Comparison of ENCODE assay signal across 14 cellular contexts in the genomic region with DNA sequence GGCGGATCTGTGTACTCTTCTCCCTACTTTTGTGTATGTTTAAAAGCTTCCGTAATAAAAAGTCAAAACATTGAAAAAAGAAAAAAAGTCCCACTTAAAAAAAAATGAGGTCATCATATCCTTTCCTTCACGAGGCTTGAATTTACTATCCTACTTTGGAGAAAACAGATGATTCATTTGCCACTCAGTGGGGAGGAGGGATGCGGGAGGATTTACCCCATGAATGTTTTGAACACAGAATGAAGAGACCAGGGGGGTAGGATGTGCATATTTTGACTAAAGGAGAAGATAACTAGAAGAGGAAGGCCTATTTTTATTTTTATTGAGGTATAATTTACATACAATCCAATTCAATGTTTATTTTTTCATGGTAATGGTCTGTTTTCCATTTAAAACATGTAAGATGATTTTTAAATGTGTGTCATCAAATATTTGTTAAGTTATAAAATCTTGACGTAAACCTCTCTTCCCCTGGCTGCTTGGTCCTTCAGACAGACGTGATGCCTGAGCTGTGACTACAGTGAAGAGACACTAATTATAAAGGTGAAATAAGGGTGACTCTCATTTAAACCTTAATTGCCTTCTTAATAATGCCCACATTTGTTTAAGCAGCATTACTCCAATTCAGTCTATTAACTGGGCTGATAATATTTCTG.
DNase-seq lines count a peak whose midpoint lies in the region; ATAC-seq and TF ChIP-seq lines count a peak whose summit lies in the region.
"Had no signal": no experiment of that assay in that cellular context is flagged by ENCODE, and none has a peak within 500 bp of the region (broad histone marks: within the 10 kb centered on the region; RNA-seq: fewer than 3 reads in every experiment).

No MANE protein-coding gene starts in this region.

- H3K9me3 ChIP-seq in upper lobe of right lung (no peaks in the 10 kb centered on the region), colonic mucosa (no peaks in the 10 kb centered on the region)
- H3K9me3 ChIP-seq: testis had no signal

- peaks cover 4% of the 10 kb centered on the region for H3K36me3 Mint-ChIP-seq in nephron (ENCODE audit: low read depth)
- H3K36me3 Mint-ChIP-seq: activated naive CD4-positive, alpha-beta T cell treated with anti-CD3 and anti-CD28 coated beads, Interleukin-2, amount 10 ng/mL, durations not matched to agents 7 days and 5 days; immature natural killer cell had no signal

- H3K27ac Mint-ChIP-seq in nephron = peak overlapping the region; percentile 0 to 82 (median 18)
- H3K27ac Mint-ChIP-seq: activated naive CD4-positive, alpha-beta T cell treated with anti-CD3 and anti-CD28 coated beads, Interleukin-2, amount 10 ng/mL, durations not matched to agents 7 days and 5 days; immature natural killer cell had no signal

- no peaks in the 10 kb centered on the region for H3K27me3 Mint-ChIP-seq in nephron (ENCODE audit: low read depth)

- TF ChIP-seq CTCF in cardiac fibroblast (IDR thresholded peaks at IDR 0.05; ENCODE audit: low read depth, low read length) = no peak
- TF ChIP-seq CTCF in nephron (IDR thresholded peaks at IDR 0.05; ENCODE audit: unreplicated experiment in 3 of 3) = no peak
- no peak for TF ChIP-seq CTCF in upper lobe of right lung (IDR thresholded peaks at IDR 0.05)
- TF ChIP-seq CTCF in colonic mucosa (IDR thresholded peaks at IDR 0.05) = no peak

- intact Hi-C loops in upper lobe of right lung (cut with DNase I) = no loop called here
- intact Hi-C loops in colonic mucosa (cut with DNase I) = no loop called here

- peak overlapping the region in 1 of 2 donors; percentile 29 for H3K9ac ChIP-seq in colonic mucosa (ENCODE audit: low read depth in 2 of 2, low read length in 2 of 2)

- H3K4me3 ChIP-seq in cardiac fibroblast (replicated peaks in 1 of 2; ENCODE audit: low read depth in 2 of 2, low read length in 2 of 2) (no peak overlapping the region), upper lobe of right lung (no peak overlapping the region), colonic mucosa (no peak overlapping the region)
- H3K4me3 ChIP-seq: testis had no signal

- no peaks in the 10 kb centered on the region for H3K27me3 ChIP-seq in upper lobe of right lung
- H3K27me3 ChIP-seq in colonic mucosa = no peaks in the 10 kb centered on the region
- H3K27me3 ChIP-seq: testis had no signal

- H3K27ac ChIP-seq in upper lobe of right lung (no peak overlapping the region), colonic mucosa (no peak overlapping the region)
- H3K27ac ChIP-seq: testis had no signal

- H3K4me1 ChIP-seq in upper lobe of right lung (no peaks in the 10 kb centered on the region), colonic mucosa (no peaks in the 10 kb centered on the region)
- H3K4me1 ChIP-seq: testis had no signal

- H3K9me3 Mint-ChIP-seq in nephron = no peaks in the 10 kb centered on the region
- H3K9me3 Mint-ChIP-seq: activated naive CD4-positive, alpha-beta T cell treated with anti-CD3 and anti-CD28 coated beads, Interleukin-2, amount 10 ng/mL, durations not matched to agents 7 days and 5 days; immature natural killer cell had no signal

- no peak for ATAC-seq in upper lobe of right lung

- H3K36me3 ChIP-seq in upper lobe of right lung (no peaks in the 10 kb centered on the region), colonic mucosa (no peaks in the 10 kb centered on the region)

- H3K4me3 Mint-ChIP-seq in nephron = peak overlapping the region in 1 of 3 experiments; percentile 67
- H3K4me3 Mint-ChIP-seq: activated naive CD4-positive, alpha-beta T cell treated with anti-CD3 and anti-CD28 coated beads, Interleukin-2, amount 10 ng/mL, durations not matched to agents 7 days and 5 days; immature natural killer cell had no signal

- H3K4me1 Mint-ChIP-seq in nephron = peaks cover 29% of the 10 kb centered on the region
- H3K4me1 Mint-ChIP-seq: activated naive CD4-positive, alpha-beta T cell treated with anti-CD3 and anti-CD28 coated beads, Interleukin-2, amount 10 ng/mL, durations not matched to agents 7 days and 5 days; immature natural killer cell had no signal

- in situ Hi-C loops in KBM-7 (cut with MboI; ENCODE audit: low pct_unique_long_range_greater_than_20kb, low sequenced_read_pairs) = no loop called here

- DNase-seq in AG08395 (ENCODE audit: low spot score) (peak; percentile 61), M059J (ENCODE audit: low read depth) (peak; percentile 61), cardiac fibroblast (ENCODE audit: low read depth in 2 of 2) (peak; percentile 58 to 81), KBM-7 (no peak), NCI-H526 treated with DMSO at 0.1 percent for 48 hours (lab: John Stamatoyannopoulos, UW) (no peak), upper lobe of right lung (no peak), colonic mucosa (no peak)
- DNase-seq: activated CD4-positive, alpha-beta T cell treated with anti-CD3 and anti-CD28 coated beads, Interleukin-2, amount 50 U/mL, for 1 hour; activated naive CD4-positive, alpha-beta T cell treated with anti-CD3 and anti-CD28 coated beads, Interleukin-2, amount 10 ng/mL, durations not matched to agents 7 days and 5 days; immature natural killer cell; NCI-H2107; occipital lobe; testis had no signal

Comparison
In these comparisons a context has a peak if more than half of its experiments do, and no peak if none do; other contexts are left out.
1. DNase-seq: peak in AG08395 (single experiment), M059J (single experiment) and cardiac fibroblast (2 of 2); none in KBM-7 (single experiment), NCI-H526 treated with DMSO at 0.1 percent for 48 hours (single experiment), upper lobe of right lung (single experiment) and colonic mucosa (single experiment).